In genomic region chr1:204524986-204525385, GRCh38 we compare ENCODE assay signal across 1 cellular context.
TF ChIP-seq lines count a peak whose summit lies in the region.

No MANE protein-coding gene starts in this region.

TF ChIP-seq in IMR-90, 13 proteins besides CTCF, POLR2A, EP300 and RAD21:
- TF ChIP-seq USF2 (IDR thresholded peaks at IDR 0.05; ENCODE audit: low read depth, low read length) (no peak), MAZ (IDR thresholded peaks at IDR 0.05; ENCODE audit: borderline replicate concordance, low read depth, low read length) (no peak), CHD1 (IDR thresholded peaks at IDR 0.05; ENCODE audit: low read depth, low read length) (no peak), SMC3 (IDR thresholded peaks at IDR 0.05; ENCODE audit: low read depth, low read length) (no peak), NFE2L2 (IDR thresholded peaks at IDR 0.05; ENCODE audit: low read depth, low read length) (no peak), MAFK (IDR thresholded peaks at IDR 0.05; ENCODE audit: low read depth, low read length) (no peak), FOS (IDR thresholded peaks at IDR 0.05; ENCODE audit: low read depth, low read length) (no peak), BHLHE40 (IDR thresholded peaks at IDR 0.05; ENCODE audit: low read depth, low read length) (no peak), ELK1 (IDR thresholded peaks at IDR 0.05; ENCODE audit: borderline replicate concordance, low read depth, low read length) (no peak)
